In the genomic region with DNA sequence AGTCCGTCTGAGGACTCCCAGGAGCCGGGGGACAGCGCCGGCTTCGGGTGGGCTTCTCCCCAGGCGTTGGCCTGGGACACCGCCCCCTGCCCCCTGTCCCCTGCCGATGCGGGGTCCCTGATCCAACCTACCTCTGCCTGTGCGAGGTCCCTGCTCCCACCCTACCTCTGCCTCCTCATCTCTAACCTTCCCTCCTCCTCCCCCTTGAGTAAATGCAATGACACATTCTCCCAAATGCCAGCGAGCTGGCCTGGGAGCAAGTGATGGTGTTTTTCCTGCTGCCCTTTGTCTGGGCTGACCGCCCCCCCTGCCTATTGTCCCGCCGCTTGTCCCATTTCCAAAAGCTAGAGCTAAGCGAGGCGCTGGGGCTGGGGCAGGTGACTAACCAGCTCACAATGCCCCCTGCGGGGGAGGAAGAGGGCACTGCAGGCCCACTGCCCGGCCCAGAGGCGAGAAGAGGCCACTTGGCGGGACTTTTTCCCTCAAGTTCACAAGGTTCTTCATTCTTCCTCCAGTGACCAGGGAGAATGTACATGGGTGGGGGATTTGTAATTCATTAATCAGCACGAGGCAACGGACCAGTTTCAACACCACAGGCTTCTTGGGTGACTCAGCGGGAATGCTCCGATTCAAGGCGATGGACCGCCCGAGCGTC, we compare ENCODE assay signal across 8 cellular contexts. TPM values are rescaled to one million over a fixed set of nuclear protein-coding genes. Genes with fewer than 3 reads are reported as not detected.
DNase-seq lines count a peak whose midpoint lies in the region; ATAC-seq and TF ChIP-seq lines count a peak whose summit lies in the region.

No MANE protein-coding gene starts in this region.

- no peaks in the 10 kb centered on the region for H3K9me3 Mint-ChIP-seq in activated T-cell treated with anti-CD3 and anti-CD28 coated beads, Interleukin-2, amount 50 U/mL, for 24 hours
- H3K9me3 Mint-ChIP-seq in naive thymus-derived CD8-positive, alpha-beta T cell: no peaks in the 10 kb centered on the region

- peak; percentile 36 to 51 for ATAC-seq in naive thymus-derived CD8-positive, alpha-beta T cell
- ATAC-seq in GM21381 (IDR thresholded peaks at IDR 0.05; ENCODE audit: unreplicated experiment): no peak

- H3K4me1 ChIP-seq in vagina: peaks cover 67% of the 10 kb centered on the region

- intact Hi-C loops in vagina (cut with DNase I): loop anchor here (1.0 kb wide), 1 partner anchor 20 kb away; no protein-coding TSS in a partner anchor

- DNase-seq in activated naive CD4-positive, alpha-beta T cell treated with Interleukin-2 at 50 U/mL for 16 hours: peak; percentile 50
- no peak for DNase-seq in activated naive CD4-positive, alpha-beta T cell treated with anti-CD3 and anti-CD28 coated beads, Interleukin-2, amount 50 U/mL, for 16 hours
- DNase-seq in NB4 (ENCODE audit: low read depth) (peak; percentile 95), fibroblast of mammary gland (ENCODE audit: low read depth) (peak; percentile 99), vagina (ENCODE audit: extremely low spot score in 2 of 2) (no peak)
- peak; percentile 60 for DNase-seq in activated T-cell treated with anti-CD3 and anti-CD28 coated beads, Interleukin-2, amount 50 U/mL, for 24 hours
- peak in 7 of 10 donors; percentile 17 to 75 (median 43) for DNase-seq in naive thymus-derived CD8-positive, alpha-beta T cell

- H3K27ac Mint-ChIP-seq in activated T-cell treated with anti-CD3 and anti-CD28 coated beads, Interleukin-2, amount 50 U/mL, for 24 hours: peak overlapping the region; percentile 84
- peak overlapping the region in 7 of 10 donors; percentile 58 to 87 (median 80) for H3K27ac Mint-ChIP-seq in naive thymus-derived CD8-positive, alpha-beta T cell

- TF ChIP-seq POLR2A in NB4 (IDR thresholded peaks at IDR 0.05; ENCODE audit: extremely low read depth, insufficient read length): no peak
- TF ChIP-seq POLR2A in vagina (IDR thresholded peaks at IDR 0.05): no peak

- no peaks in the 10 kb centered on the region for H3K9me3 ChIP-seq in vagina

- no peaks in the 10 kb centered on the region for H3K36me3 Mint-ChIP-seq in activated T-cell treated with anti-CD3 and anti-CD28 coated beads, Interleukin-2, amount 50 U/mL, for 24 hours (ENCODE audit: low read depth)
- no peaks in the 10 kb centered on the region for H3K36me3 Mint-ChIP-seq in naive thymus-derived CD8-positive, alpha-beta T cell

- peaks cover 34% of the 10 kb centered on the region for H3K27me3 Mint-ChIP-seq in activated T-cell treated with anti-CD3 and anti-CD28 coated beads, Interleukin-2, amount 50 U/mL, for 24 hours
- H3K27me3 Mint-ChIP-seq in naive thymus-derived CD8-positive, alpha-beta T cell: peaks cover 0 to 8% (median 0%) of the 10 kb centered on the region in 5 donors

- POLR2A ChIA-PET in naive thymus-derived CD8-positive, alpha-beta T cell (lab: Charles Lee): interaction anchor here (0.6 to 24.1 kb wide), 11 partner anchors 8 to 104 kb away, joined by 3 to 493 read pairs (median 4); a partner anchor contains a TSS

- TF ChIP-seq CTCF in NB4 (IDR thresholded peaks at IDR 0.05; ENCODE audit: low read depth, low read length) (peak; percentile 56), fibroblast of mammary gland (conservative IDR thresholded peaks at IDR 0.05; ENCODE audit: control insufficient read depth, insufficient read depth, low read depth, low read length) (peak; percentile 29), vagina (IDR thresholded peaks at IDR 0.05) (no peak)

- H3K36me3 ChIP-seq in vagina: no peaks in the 10 kb centered on the region

- H3K4me1 Mint-ChIP-seq in activated T-cell treated with anti-CD3 and anti-CD28 coated beads, Interleukin-2, amount 50 U/mL, for 24 hours (ENCODE audit: low read depth): peaks cover 42% of the 10 kb centered on the region
- H3K4me1 Mint-ChIP-seq in naive thymus-derived CD8-positive, alpha-beta T cell: peaks cover 30 to 49% (median 44%) of the 10 kb centered on the region in 4 donors

- H3K27me3 ChIP-seq in vagina: no peaks in the 10 kb centered on the region

- H3K4me3 ChIP-seq in NB4 (ENCODE audit: low read depth, low read length) (peak overlapping the region; percentile 64), fibroblast of mammary gland (ENCODE audit: control insufficient read depth, low read depth, low read length) (peak overlapping the region; percentile 58), vagina (peak overlapping the region; percentile 63 to 81)

- H3K27ac ChIP-seq in vagina: peak overlapping the region; percentile 98

- peak overlapping the region; percentile 76 for H3K4me3 Mint-ChIP-seq in activated T-cell treated with anti-CD3 and anti-CD28 coated beads, Interleukin-2, amount 50 U/mL, for 24 hours
- H3K4me3 Mint-ChIP-seq in naive thymus-derived CD8-positive, alpha-beta T cell: peak overlapping the region; percentile 80 to 88 (median 84)

RNA-seq across cellular contexts. Expression of a gene that starts 0.6 kb away (rescaled TPM):
- total RNA-seq in naive thymus-derived CD8-positive, alpha-beta T cell: 1 to 10 TPM; 1.1 to 1.5 TPM
- polyA plus RNA-seq in naive thymus-derived CD8-positive, alpha-beta T cell: under 1 TPM in 1 of 3 donors, not detected in 2; 0.58 TPM
- total RNA-seq in vagina: 20.6 TPM

RNA-seq across cellular contexts. Expression of a gene that starts 17.7 kb away (rescaled TPM):
- 10 to 100 TPM; 47.3 to 58.1 TPM for total RNA-seq in naive thymus-derived CD8-positive, alpha-beta T cell
- polyA plus RNA-seq in naive thymus-derived CD8-positive, alpha-beta T cell: 1 to 10 TPM; 6.5 to 9.4 (median 6.6) TPM
- 20.6 TPM for total RNA-seq in vagina

RNA-seq across cellular contexts. Expression of a gene that starts 20.7 kb away (rescaled TPM):
- 100 to 1,000 TPM; 102 to 110 TPM for total RNA-seq in naive thymus-derived CD8-positive, alpha-beta T cell
- 100 to 1,000 TPM in 2 of 3 donors, 10 to 100 TPM in 1; 87.7 to 105 (median 102) TPM for polyA plus RNA-seq in naive thymus-derived CD8-positive, alpha-beta T cell
- total RNA-seq in vagina: 80.0 TPM

RNA-seq across cellular contexts. Expression of a gene that starts 27.6 kb away (rescaled TPM):
- total RNA-seq in naive thymus-derived CD8-positive, alpha-beta T cell: 100 to 1,000 TPM; 141 to 146 TPM
- 100 to 1,000 TPM; 357 to 518 (median 403) TPM for polyA plus RNA-seq in naive thymus-derived CD8-positive, alpha-beta T cell
- 102 TPM for total RNA-seq in vagina

RNA-seq across cellular contexts. Expression of a gene that starts 29.8 kb away (rescaled TPM):
- 100 to 1,000 TPM; 403 to 419 TPM for total RNA-seq in naive thymus-derived CD8-positive, alpha-beta T cell
- 100 to 1,000 TPM; 231 to 307 (median 251) TPM for polyA plus RNA-seq in naive thymus-derived CD8-positive, alpha-beta T cell
- total RNA-seq in vagina: 6.6 TPM

Comparison
In these comparisons a context has a peak if more than half of its experiments do, and no peak if none do; other contexts are left out.
1. DNase-seq: peak in activated naive CD4-positive, alpha-beta T cell treated with Interleukin-2 at 50 U/mL for 16 hours (single experiment), NB4 (single experiment), activated T-cell treated with anti-CD3 and anti-CD28 coated beads, Interleukin-2, amount 50 U/mL, for 24 hours (single experiment), fibroblast of mammary gland (single experiment) and naive thymus-derived CD8-positive, alpha-beta T cell (7 of 10); none in activated naive CD4-positive, alpha-beta T cell treated with anti-CD3 and anti-CD28 coated beads, Interleukin-2, amount 50 U/mL, for 16 hours (single experiment) and vagina (0 of 2).
2. CTCF ChIP-seq: peak in NB4 (single experiment) and fibroblast of mammary gland (single experiment); none in vagina (0 of 3).
3. Peak in every context shown above with its lines, with median percentiles within 50 percentile points of each other: H3K4me3 ChIP-seq.